ENCODE assay signal across 9 cellular contexts in the genomic region with DNA sequence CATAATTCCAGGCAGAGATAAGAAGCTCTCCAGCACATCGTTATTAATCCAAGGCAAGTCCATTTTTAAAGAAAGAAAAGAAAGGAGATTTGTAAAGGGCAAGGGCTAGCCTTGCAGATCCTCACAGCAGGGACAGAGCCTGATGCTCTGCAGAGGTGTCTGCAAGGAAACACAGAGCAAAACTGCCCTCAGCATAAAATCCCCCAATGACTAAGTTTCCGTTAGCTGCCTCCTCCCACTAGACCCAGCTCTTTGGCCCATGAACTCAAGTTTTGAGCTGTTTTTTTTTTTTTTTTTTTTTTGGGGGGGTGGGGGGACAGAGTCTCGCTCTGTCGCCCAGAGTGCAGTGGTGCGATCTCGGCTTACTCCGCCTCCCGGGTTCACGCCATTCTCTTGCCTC.
"Had no signal": no experiment of that assay in that cellular context is flagged by ENCODE, and none has a peak within 500 bp of the region (broad histone marks: within the 10 kb centered on the region; RNA-seq: fewer than 3 reads in every experiment).

No MANE protein-coding gene starts in this region.

- H3K36me3 ChIP-seq: HAP-1 had no signal

- H3K27ac ChIP-seq: GM23248 had no signal

- DNase-seq: GM23248, GOT3, H7, HFFc6, IMR-90, KG1 had no signal

- H3K9me3 ChIP-seq: HAP-1 had no signal

- H3K4me1 ChIP-seq: HAP-1 had no signal

- H3K27ac Mint-ChIP-seq: HFFc6 had no signal

- H3K4me3 ChIP-seq: GM23248, HAP-1, K562 had no signal

- H3K4me3 Mint-ChIP-seq: HFFc6 had no signal

- ATAC-seq: HCT116, K562 had no signal
